Comparison of ENCODE assay signal across 8 cellular contexts in the genomic region with DNA sequence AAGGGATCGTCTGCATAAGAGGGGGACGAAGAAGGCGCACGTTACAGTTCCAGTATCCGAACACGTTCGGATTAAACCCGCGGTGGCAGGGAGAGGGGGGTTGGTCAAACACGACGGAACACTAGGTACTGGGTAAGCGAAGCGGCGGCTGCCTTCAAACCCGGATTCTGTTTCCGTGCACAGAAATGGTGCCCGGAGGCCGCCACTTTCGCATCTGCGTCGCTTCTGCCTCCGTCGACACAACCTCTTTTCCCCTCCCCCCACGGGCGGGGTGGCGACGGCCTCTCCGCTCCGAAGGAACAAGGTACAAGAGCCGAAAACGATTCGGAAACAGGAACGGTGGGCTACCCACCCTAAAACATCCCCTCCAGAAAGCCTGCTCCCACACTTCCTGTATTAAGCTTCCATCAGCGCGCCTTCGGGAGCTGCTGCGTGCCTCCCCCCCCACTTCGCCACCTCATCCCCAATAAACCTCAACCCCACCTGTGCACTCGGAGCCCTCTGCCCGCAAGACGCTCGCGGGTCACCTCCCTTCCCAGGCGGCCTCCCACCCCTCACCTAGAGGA. TPM values are rescaled to one million over a fixed set of nuclear protein-coding genes. Genes with fewer than 3 reads are reported as not detected.
DNase-seq lines count a peak whose midpoint lies in the region; ATAC-seq, FAIRE-seq and TF ChIP-seq lines count a peak whose summit lies in the region.

No MANE protein-coding gene starts in this region.

- peak overlapping the region; percentile 94 for H3K27ac ChIP-seq in CD8-positive, alpha-beta T cell (ENCODE audit: low read depth, low read length)
- peak overlapping the region; percentile 98 for H3K27ac ChIP-seq in stomach smooth muscle (ENCODE audit: low read length)

- no peaks in the 10 kb centered on the region for H3K27me3 ChIP-seq in CD8-positive, alpha-beta T cell (ENCODE audit: insufficient read depth, low read length)
- H3K27me3 ChIP-seq in stomach smooth muscle (ENCODE audit: control insufficient read depth in 1 of 2, insufficient read depth in 2 of 2, low read length in 2 of 2), result no peaks in the 10 kb centered on the region

- no peaks in the 10 kb centered on the region for H3K27me3 Mint-ChIP-seq in CD8-positive, alpha-beta T cell (ENCODE audit: low read depth)
- H3K27me3 Mint-ChIP-seq in activated T-helper 2 cell treated with anti-CD3 and anti-CD28 coated beads, Interferon-gamma antibody, Interleukin-2, Interleukin-4, amounts not matched to agents 10 μg/mL and 5 μg/mL and 100 μg/mL, durations not matched to agents 14 hours and 24 hours and 36 hours (ENCODE audit: low read depth), result no peaks in the 10 kb centered on the region
- no peaks in the 10 kb centered on the region for H3K27me3 Mint-ChIP-seq in neural crest cell (ENCODE audit: low read depth)

- ATAC-seq in CD8-positive, alpha-beta T cell, result peak; percentile 22
- ATAC-seq in GM19372 (IDR thresholded peaks at IDR 0.05; ENCODE audit: low read depth, unreplicated experiment) (peak; percentile 25), HG03521 (IDR thresholded peaks at IDR 0.05; ENCODE audit: unreplicated experiment) (peak; percentile 26)

- CTCF ChIA-PET in CD8-positive, alpha-beta T cell (lab: Charles Lee), result interaction anchor here (0.8 to 4.6 kb wide), 4 partner anchors 14 to 51 kb away, joined by 3 to 24 read pairs (median 4); a partner anchor contains a TSS

- no peaks in the 10 kb centered on the region for H3K9me3 Mint-ChIP-seq in CD8-positive, alpha-beta T cell
- H3K9me3 Mint-ChIP-seq in activated T-helper 2 cell treated with anti-CD3 and anti-CD28 coated beads, Interferon-gamma antibody, Interleukin-2, Interleukin-4, amounts not matched to agents 10 μg/mL and 5 μg/mL and 100 μg/mL, durations not matched to agents 14 hours and 24 hours and 36 hours, result no peaks in the 10 kb centered on the region
- H3K9me3 Mint-ChIP-seq in neural crest cell, result no peaks in the 10 kb centered on the region

- peak overlapping the region; percentile 99 for H3K4me3 Mint-ChIP-seq in CD8-positive, alpha-beta T cell
- H3K4me3 Mint-ChIP-seq in activated T-helper 2 cell treated with anti-CD3 and anti-CD28 coated beads, Interferon-gamma antibody, Interleukin-2, Interleukin-4, amounts not matched to agents 10 μg/mL and 5 μg/mL and 100 μg/mL, durations not matched to agents 14 hours and 24 hours and 36 hours (ENCODE audit: low read depth), result peak overlapping the region; percentile 99
- peak overlapping the region; percentile 99 for H3K4me3 Mint-ChIP-seq in neural crest cell

- H3K4me1 Mint-ChIP-seq in CD8-positive, alpha-beta T cell (ENCODE audit: low read depth), result peaks cover 50% of the 10 kb centered on the region
- peaks cover 48% of the 10 kb centered on the region for H3K4me1 Mint-ChIP-seq in activated T-helper 2 cell treated with anti-CD3 and anti-CD28 coated beads, Interferon-gamma antibody, Interleukin-2, Interleukin-4, amounts not matched to agents 10 μg/mL and 5 μg/mL and 100 μg/mL, durations not matched to agents 14 hours and 24 hours and 36 hours (ENCODE audit: low read depth)
- peaks cover 48% of the 10 kb centered on the region for H3K4me1 Mint-ChIP-seq in neural crest cell

- no peaks in the 10 kb centered on the region for H3K36me3 ChIP-seq in CD8-positive, alpha-beta T cell (ENCODE audit: insufficient read depth, low read length)
- no peaks in the 10 kb centered on the region for H3K36me3 ChIP-seq in stomach smooth muscle (ENCODE audit: control insufficient read depth in 2 of 2, insufficient read depth in 2 of 2, low read length in 2 of 2)

- TF ChIP-seq CTCF in CD8-positive, alpha-beta T cell (IDR thresholded peaks at IDR 0.05), result no peak
- TF ChIP-seq CTCF in foreskin fibroblast (IDR thresholded peaks at IDR 0.05; ENCODE audit: low read depth, low read length), result no peak
- TF ChIP-seq CTCF in neural crest cell (conservative IDR thresholded peaks at IDR 0.05), result no peak

- peak overlapping the region; percentile 96 for H3K4me3 ChIP-seq in CD8-positive, alpha-beta T cell (ENCODE audit: low read depth, low read length)
- H3K4me3 ChIP-seq in foreskin fibroblast (ENCODE audit: low read depth in 1 of 2, low read length in 2 of 2) (peak overlapping the region; percentile 95 to 99), stomach smooth muscle (ENCODE audit: low read length in 2 of 2) (peak overlapping the region; percentile 97 to 99)

- DNase-seq in CD8-positive, alpha-beta T cell, result peak; percentile 67 to 87 (median 78)
- DNase-seq in RCC 7860 (ENCODE audit: low spot score), result peak; percentile 20
- peak; percentile 78 for DNase-seq in activated T-helper 2 cell treated with anti-CD3 and anti-CD28 coated beads, Interferon-gamma antibody, Interleukin-2, Interleukin-4, amounts not matched to agents 10 μg/mL and 5 μg/mL and 100 μg/mL, durations not matched to agents 14 hours and 24 hours and 36 hours (ENCODE audit: low spot score)
- DNase-seq in foreskin fibroblast, result peak; percentile 29 to 71
- peak; percentile 41 for DNase-seq in neural crest cell (ENCODE audit: low read depth, low spot score)

- H3K9ac ChIP-seq in stomach smooth muscle (ENCODE audit: low read length in 2 of 2), result peak overlapping the region; percentile 92 to 93

- peaks cover 30% of the 10 kb centered on the region for H3K36me3 Mint-ChIP-seq in CD8-positive, alpha-beta T cell
- peaks cover 20% of the 10 kb centered on the region for H3K36me3 Mint-ChIP-seq in activated T-helper 2 cell treated with anti-CD3 and anti-CD28 coated beads, Interferon-gamma antibody, Interleukin-2, Interleukin-4, amounts not matched to agents 10 μg/mL and 5 μg/mL and 100 μg/mL, durations not matched to agents 14 hours and 24 hours and 36 hours (ENCODE audit: low read depth)
- no peaks in the 10 kb centered on the region for H3K36me3 Mint-ChIP-seq in neural crest cell (ENCODE audit: low read depth)

- H3K27ac Mint-ChIP-seq in CD8-positive, alpha-beta T cell, result peak overlapping the region; percentile 98
- H3K27ac Mint-ChIP-seq in activated T-helper 2 cell treated with anti-CD3 and anti-CD28 coated beads, Interferon-gamma antibody, Interleukin-2, Interleukin-4, amounts not matched to agents 10 μg/mL and 5 μg/mL and 100 μg/mL, durations not matched to agents 14 hours and 24 hours and 36 hours, result peak overlapping the region; percentile 99
- peak overlapping the region; percentile 96 for H3K27ac Mint-ChIP-seq in neural crest cell (ENCODE audit: unreplicated experiment)

- POLR2A ChIA-PET in CD8-positive, alpha-beta T cell (lab: Charles Lee), result interaction anchor here (0.8 to 7.9 kb wide), 13 partner anchors 13 to 268 kb away, joined by 3 to 95 read pairs (median 8); a partner anchor contains a TSS

- intact Hi-C loops in CD8-positive, alpha-beta T cell (cut with DNase I, micrococcal nuclease), result loop anchor here (1.0 to 5.0 kb wide), 11 partner anchors 11 to 540 kb away; a partner anchor contains a TSS
- intact Hi-C loops in activated T-helper 2 cell treated with anti-CD3 and anti-CD28 coated beads, Interferon-gamma antibody, Interleukin-2, Interleukin-4, amounts not matched to agents 10 μg/mL and 5 μg/mL and 100 μg/mL, durations not matched to agents 14 hours and 24 hours and 36 hours (cut with micrococcal nuclease), result loop anchor here (1.0 to 5.0 kb wide), 7 partner anchors 17 to 1405 kb away; a partner anchor contains a TSS

- no peak for FAIRE-seq in RCC 7860 (lab: Jason Lieb, UNC)

- H3K4me1 ChIP-seq in CD8-positive, alpha-beta T cell (ENCODE audit: insufficient read depth, low read length), result peaks cover 52% of the 10 kb centered on the region
- H3K4me1 ChIP-seq in stomach smooth muscle (ENCODE audit: control insufficient read depth, insufficient read depth, low read length), result peaks cover 8% of the 10 kb centered on the region

- no peaks in the 10 kb centered on the region for H3K9me3 ChIP-seq in CD8-positive, alpha-beta T cell (ENCODE audit: low read length)
- H3K9me3 ChIP-seq in stomach smooth muscle (ENCODE audit: control insufficient read depth in 2 of 2, low read length in 2 of 2), result no peaks in the 10 kb centered on the region

RNA-seq across cellular contexts. Expression of a gene that starts 0.7 kb away (rescaled TPM):
- 100 to 1,000 TPM; 410 TPM for total RNA-seq in CD8-positive, alpha-beta T cell
- 143 and 156 TPM in 2 replicates for total RNA-seq in activated T-helper 2 cell treated with anti-CD3 and anti-CD28 coated beads, Interferon-gamma antibody, Interleukin-2, Interleukin-4, amounts not matched to agents 10 μg/mL and 5 μg/mL and 100 μg/mL, durations not matched to agents 14 hours and 24 hours and 36 hours
- 204 TPM in 2 replicates for total RNA-seq in neural crest cell

RNA-seq across cellular contexts. Expression of a gene that starts 42.2 kb away (rescaled TPM):
- 1 to 10 TPM in 1 of 2 experiments, under 1 TPM in 1; 0.89 to 1.4 TPM for total RNA-seq in CD8-positive, alpha-beta T cell
- 0.23 and 0.57 TPM in 2 replicates for total RNA-seq in activated T-helper 2 cell treated with anti-CD3 and anti-CD28 coated beads, Interferon-gamma antibody, Interleukin-2, Interleukin-4, amounts not matched to agents 10 μg/mL and 5 μg/mL and 100 μg/mL, durations not matched to agents 14 hours and 24 hours and 36 hours
- total RNA-seq in neural crest cell, result 1.1 and 1.8 TPM in 2 replicates

RNA-seq across cellular contexts. Expression of a gene that starts 51.8 kb away (rescaled TPM):
- total RNA-seq in CD8-positive, alpha-beta T cell, result 10 to 100 TPM in 1 of 2 experiments, 1 to 10 TPM in 1; 9.8 to 10.2 TPM
- total RNA-seq in activated T-helper 2 cell treated with anti-CD3 and anti-CD28 coated beads, Interferon-gamma antibody, Interleukin-2, Interleukin-4, amounts not matched to agents 10 μg/mL and 5 μg/mL and 100 μg/mL, durations not matched to agents 14 hours and 24 hours and 36 hours, result 57.4 and 59.0 TPM in 2 replicates
- 41.2 and 45.5 TPM in 2 replicates for total RNA-seq in neural crest cell

Comparison
In these comparisons a context has a peak if more than half of its experiments do, and no peak if none do; other contexts are left out.
1. Peak in every context shown above with its lines: DNase-seq, ATAC-seq, H3K4me3 ChIP-seq and H3K27ac ChIP-seq.
2. DNase-seq: peak in every context shown above with its lines; median percentile 78 in CD8-positive, alpha-beta T cell; 78 in activated T-helper 2 cell treated with anti-CD3 and anti-CD28 coated beads, Interferon-gamma antibody, Interleukin-2, Interleukin-4, amounts not matched to agents 10 μg/mL and 5 μg/mL and 100 μg/mL, durations not matched to agents 14 hours and 24 hours and 36 hours; 50 in foreskin fibroblast; 41 in neural crest cell; 20 in RCC 7860.